ENCODE assay signal across 20 cellular contexts in genomic region chr1:68276448-68276847, GRCh38. TPM values are rescaled to one million over a fixed set of nuclear protein-coding genes. Genes with fewer than 3 reads are reported as not detected.
"Had no signal": no experiment of that assay in that cellular context is flagged by ENCODE, and none has a peak within 500 bp of the region (broad histone marks: within the 10 kb centered on the region; RNA-seq: fewer than 3 reads in every experiment).

No MANE protein-coding gene starts in this region.

- H3K27ac Mint-ChIP-seq: naive thymus-derived CD4-positive, alpha-beta T cell; nephron progenitor cell; stimulated activated effector memory CD8-positive, alpha-beta T cell treated with anti-CD3 and anti-CD28 coated beads, Interleukin-12 subunit alpha, Interleukin-12 subunit beta, amount 100 ng/mL, for 72 hours had no signal

- DNase-seq: cortex of kidney; dorsolateral prefrontal cortex; effector CD8-positive, alpha-beta T cell; glutamatergic neuron; kidney glomerular epithelial cell; naive thymus-derived CD4-positive, alpha-beta T cell; nephron progenitor cell; psoas muscle; retina; right lobe of liver; stimulated activated CD4-positive, alpha-beta T cell treated with anti-CD3 and anti-CD28 coated beads, Interleukin-4, amount 100 ng/mL, for 1 hour; stimulated activated CD8-positive, alpha-beta memory T cell treated with anti-CD3 and anti-CD28 coated beads, Interleukin-4, amount 100 ng/mL, for 48 hours; stimulated activated naive CD8-positive, alpha-beta T cell treated with anti-CD3 and anti-CD28 coated beads, Interleukin-15, Interleukin-2, amounts not matched to agents 100 U/mL and 50 U/mL, for 24 hours; thyroid gland; upper lobe of left lung had no signal

- H3K36me3 ChIP-seq: gastroesophageal sphincter, right lobe of liver, suprapubic skin, thyroid gland, upper lobe of left lung, vagina had no signal

- H3K36me3 Mint-ChIP-seq: naive thymus-derived CD4-positive, alpha-beta T cell; stimulated activated effector memory CD8-positive, alpha-beta T cell treated with anti-CD3 and anti-CD28 coated beads, Interleukin-12 subunit alpha, Interleukin-12 subunit beta, amount 100 ng/mL, for 72 hours had no signal

- H3K4me3 ChIP-seq: dorsolateral prefrontal cortex, gastroesophageal sphincter, psoas muscle, right lobe of liver, suprapubic skin, thyroid gland, upper lobe of left lung, vagina had no signal

- H3K9me3 Mint-ChIP-seq: nephron progenitor cell; stimulated activated effector memory CD8-positive, alpha-beta T cell treated with anti-CD3 and anti-CD28 coated beads, Interleukin-12 subunit alpha, Interleukin-12 subunit beta, amount 100 ng/mL, for 72 hours had no signal

- H3K4me1 Mint-ChIP-seq: naive thymus-derived CD4-positive, alpha-beta T cell; nephron progenitor cell; stimulated activated effector memory CD8-positive, alpha-beta T cell treated with anti-CD3 and anti-CD28 coated beads, Interleukin-12 subunit alpha, Interleukin-12 subunit beta, amount 100 ng/mL, for 72 hours had no signal

- ATAC-seq: esophagus mucosa; gastroesophageal sphincter; naive thymus-derived CD4-positive, alpha-beta T cell; psoas muscle; right lobe of liver; stimulated activated effector memory CD8-positive, alpha-beta T cell treated with anti-CD3 and anti-CD28 coated beads, Interleukin-12 subunit alpha, Interleukin-12 subunit beta, amount 100 ng/mL, for 72 hours; stimulated activated naive CD8-positive, alpha-beta T cell treated with anti-CD3 and anti-CD28 coated beads, Interleukin-15, Interleukin-2, amounts not matched to agents 100 U/mL and 50 U/mL, for 24 hours had no signal

- H3K4me3 Mint-ChIP-seq: naive thymus-derived CD4-positive, alpha-beta T cell; nephron progenitor cell; stimulated activated effector memory CD8-positive, alpha-beta T cell treated with anti-CD3 and anti-CD28 coated beads, Interleukin-12 subunit alpha, Interleukin-12 subunit beta, amount 100 ng/mL, for 72 hours had no signal

- H3K27me3 Mint-ChIP-seq: naive thymus-derived CD4-positive, alpha-beta T cell had no signal

- H3K9me3 ChIP-seq: gastroesophageal sphincter, psoas muscle, right lobe of liver, suprapubic skin, thyroid gland, upper lobe of left lung, vagina had no signal

- H3K27me3 ChIP-seq: dorsolateral prefrontal cortex, gastroesophageal sphincter, right lobe of liver, suprapubic skin, thyroid gland, upper lobe of left lung, vagina had no signal

- H3K27ac ChIP-seq: dorsolateral prefrontal cortex, gastroesophageal sphincter, psoas muscle, right lobe of liver, suprapubic skin, thyroid gland, upper lobe of left lung, vagina had no signal

- H3K4me1 ChIP-seq: gastroesophageal sphincter, psoas muscle, right lobe of liver, suprapubic skin, thyroid gland, upper lobe of left lung, vagina had no signal

RNA-seq across cellular contexts. Expression of gene WLS, which starts 44.1 kb away (rescaled TPM):
- polyA plus RNA-seq: naive thymus-derived CD4-positive, alpha-beta T cell had no signal
